In the genomic region with DNA sequence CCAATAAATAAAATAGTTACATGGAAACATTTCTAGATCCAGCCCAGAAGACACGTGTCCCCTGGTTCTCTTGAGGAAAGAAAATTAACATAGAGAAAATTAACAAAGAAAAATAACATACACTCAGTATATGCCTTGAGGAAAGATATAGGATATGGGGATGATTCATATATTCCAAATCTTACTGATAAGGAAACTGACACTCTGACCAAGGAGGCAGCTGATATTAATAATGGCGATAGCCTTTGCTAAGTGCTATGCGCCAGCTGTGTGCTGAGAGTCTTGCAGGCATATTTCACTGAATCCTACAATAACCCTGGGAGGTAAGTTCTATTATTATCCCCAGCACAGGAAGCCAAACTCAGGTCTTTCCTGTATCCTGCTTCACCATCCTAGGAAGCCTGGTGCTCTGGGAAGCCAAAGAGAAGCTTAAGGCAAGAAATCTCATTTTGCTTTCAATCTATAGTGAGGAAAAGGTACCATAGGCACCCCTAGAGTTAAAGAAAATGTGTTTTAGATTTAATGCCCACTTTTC, we compare ENCODE assay signal across 24 cellular contexts.
"Had no signal": no experiment of that assay in that cellular context is flagged by ENCODE, and none has a peak within 500 bp of the region (broad histone marks: within the 10 kb centered on the region; RNA-seq: fewer than 3 reads in every experiment).

No MANE protein-coding gene starts in this region.

- H3K4me1 ChIP-seq: esophagus squamous epithelium, left lung, right atrium auricular region, tibial nerve had no signal

- H3K27me3 ChIP-seq: esophagus squamous epithelium, left lung, right atrium auricular region, tibial nerve had no signal

- FAIRE-seq: kidney, urothelium cell line had no signal

- H3K27me3 Mint-ChIP-seq: progenitor cell of endocrine pancreas had no signal

- DNase-seq: activated CD4-positive, CD25-positive, alpha-beta regulatory T cell treated with anti-CD3 and anti-CD28 coated beads, Interleukin-2, amount 50 U/mL, for 72 hours; activated CD8-positive, alpha-beta memory T cell treated with anti-CD3 and anti-CD28 coated beads for 24 hours; activated CD8-positive, alpha-beta memory T cell treated with anti-CD3 and anti-CD28 coated beads, Interleukin-2, amount 50 U/mL, for 48 hours; activated effector memory CD4-positive, alpha-beta T cell treated with anti-CD3 and anti-CD28 coated beads, Interleukin-2, amount 50 U/mL, for 16 hours; activated naive CD4-positive, alpha-beta T cell treated with anti-CD3 and anti-CD28 coated beads, Interleukin-2, amount 50 U/mL, for 16 hours; activated T-cell treated with anti-CD3 and anti-CD28 coated beads, Interleukin-2, amount 50 U/mL, for 72 hours; dermis blood vessel endothelial cell; effector memory CD4-positive, alpha-beta T cell; esophagus squamous epithelium; foreskin fibroblast; glutamatergic neuron; hypothalamus; kidney; left lung; stimulated activated CD4-positive, alpha-beta T cell treated with anti-CD3 and anti-CD28 coated beads, Interleukin-2, amount 100 ng/mL, for 24 hours; stimulated activated naive CD8-positive, alpha-beta T cell treated with anti-CD3 and anti-CD28 coated beads, Interleukin-15, Interleukin-2, amounts not matched to agents 100 U/mL and 50 U/mL, for 24 hours; substantia nigra; T-helper 1 cell; T-helper 9 cell had no signal

- H3K4me3 Mint-ChIP-seq: activated T-cell treated with anti-CD3 and anti-CD28 coated beads, Interleukin-2, amount 50 U/mL, for 72 hours; mesothelial cell of epicardium had no signal

- H3K27ac ChIP-seq: esophagus squamous epithelium, left lung, right atrium auricular region, tibial nerve had no signal

- H3K36me3 ChIP-seq: esophagus squamous epithelium, left lung, right atrium auricular region, tibial nerve had no signal

- ATAC-seq: activated T-cell treated with anti-CD3 and anti-CD28 coated beads, Interleukin-2, amount 50 U/mL, for 72 hours; left lung; stimulated activated naive CD8-positive, alpha-beta T cell treated with anti-CD3 and anti-CD28 coated beads, Interleukin-15, Interleukin-2, amounts not matched to agents 100 U/mL and 50 U/mL, for 24 hours had no signal

- H3K4me3 ChIP-seq: esophagus squamous epithelium, left lung, right atrium auricular region, tibial nerve had no signal

- H3K27ac Mint-ChIP-seq: activated T-cell treated with anti-CD3 and anti-CD28 coated beads, Interleukin-2, amount 50 U/mL, for 72 hours; mesothelial cell of epicardium; progenitor cell of endocrine pancreas had no signal
